ENCODE assay signal across 13 cellular contexts in genomic region chr1:9875636-9876000, GRCh38. TPM values are rescaled to one million over a fixed set of nuclear protein-coding genes. Genes with fewer than 3 reads are reported as not detected.
DNase-seq lines count a peak whose midpoint lies in the region; ATAC-seq, FAIRE-seq and TF ChIP-seq lines count a peak whose summit lies in the region.
"Had no signal": no experiment of that assay in that cellular context is flagged by ENCODE, and none has a peak within 500 bp of the region (broad histone marks: within the 10 kb centered on the region; RNA-seq: fewer than 3 reads in every experiment).

No MANE protein-coding gene starts in this region.

- no peaks in the 10 kb centered on the region for H3K9me3 Mint-ChIP-seq in activated naive CD4-positive, alpha-beta T cell treated with anti-CD3 and anti-CD28 coated beads, Interleukin-2, amount 50 U/mL, for 72 hours
- H3K9me3 Mint-ChIP-seq: mesothelial cell of epicardium; stimulated activated naive B cell treated with anti-CD40 and anti-IgM and Interleukin-4, amounts not matched to agents 10 μg/mL and 1 μg/mL and 100 μg/mL, for 72 hours had no signal

- H2BK15ac ChIP-seq in H1 (ENCODE audit: low read length) = peak overlapping the region; percentile 40

- H3K36me3 ChIP-seq in Panc1 (ENCODE audit: control insufficient read depth, insufficient read depth, low read length) = no peaks in the 10 kb centered on the region
- no peaks in the 10 kb centered on the region for H3K36me3 ChIP-seq in H1 (ENCODE audit: control insufficient read depth in 2 of 4, insufficient read depth in 4 of 4, low read length in 3 of 4)
- H3K36me3 ChIP-seq in iPS-20b (ENCODE audit: insufficient read depth, low read depth, low read length) = 0 out of 2 replicates have a peak, but pooled peaks cover 2% of the 10 kb centered on the region

- no peaks in the 10 kb centered on the region; the same call in 1 of the 2 replicates for H3K23me2 ChIP-seq in H1 (ENCODE audit: low read depth, low read length)

- H3K27me3 ChIP-seq in Panc1 (ENCODE audit: control insufficient read depth, insufficient read depth, low read length) (no peaks in the 10 kb centered on the region), H1 (replicated peaks in 1 of 4; ENCODE audit: control insufficient read depth in 3 of 4, extremely low read depth in 1 of 4, insufficient read depth in 3 of 4, low read length in 3 of 4) (no peaks in the 10 kb centered on the region), iPS-20b (ENCODE audit: insufficient read depth, low read length) (no peaks in the 10 kb centered on the region)
- H3K27me3 ChIP-seq: vagina had no signal

- ATAC-seq in Panc1 = peak; percentile 12; the same call in 1 of the 2 replicates
- ATAC-seq in activated naive CD4-positive, alpha-beta T cell treated with anti-CD3 and anti-CD28 coated beads, Interleukin-2, amount 50 U/mL, for 72 hours = no peak

- intact Hi-C loops in Panc1 (cut with micrococcal nuclease; ENCODE audit: unreplicated experiment) = loop anchor here (1.0 kb wide), 1 partner anchor 67 kb away; no protein-coding TSS in a partner anchor

- H3K23ac ChIP-seq in H1 (ENCODE audit: insufficient read length) = no peak overlapping the region

- no peak overlapping the region for H3K14ac ChIP-seq in H1 (ENCODE audit: insufficient read length)

- H3K9me3 ChIP-seq in Panc1 (ENCODE audit: control insufficient read depth, insufficient read depth, low read depth, low read length) (no peaks in the 10 kb centered on the region), H1 (ENCODE audit: insufficient read depth in 2 of 2, low read depth in 1 of 2, low read length in 1 of 2) (no peaks in the 10 kb centered on the region), iPS-20b (ENCODE audit: insufficient read depth, low read depth, low read length) (no peaks in the 10 kb centered on the region)
- H3K9me3 ChIP-seq: vagina had no signal

- no peak overlapping the region for H2BK120ac ChIP-seq in H1 (replicated peaks; ENCODE audit: low read depth, low read length)

- no TSS peak for BruUV-seq in Panc1 (replicated peaks; lab: Mats Ljungman, UMichigan)

- H3K56ac ChIP-seq in H1 (replicated peaks; ENCODE audit: insufficient read length, low read depth, low read length) = no peak overlapping the region

- TF ChIP-seq RAD21 in H1 (IDR thresholded peaks at IDR 0.05 in 1 of 2, conservative IDR thresholded peaks at IDR 0.05 in 1 of 2; ENCODE audit: low read depth in 2 of 2, low read length in 2 of 2) = no peak

- H3K18ac ChIP-seq in H1 (ENCODE audit: extremely low read depth, low read length) = no peak overlapping the region

- no peaks in the 10 kb centered on the region for H3K79me2 ChIP-seq in H1 (ENCODE audit: control insufficient read depth in 1 of 2, insufficient read depth in 2 of 2, low read length in 2 of 2)

- no peak overlapping the region for H2AFZ ChIP-seq in H1 (ENCODE audit: low read length)

- peak overlapping the region in 1 of 2 donors; percentile 28 for H3K27ac Mint-ChIP-seq in activated naive CD4-positive, alpha-beta T cell treated with anti-CD3 and anti-CD28 coated beads, Interleukin-2, amount 50 U/mL, for 72 hours
- H3K27ac Mint-ChIP-seq: mesothelial cell of epicardium; stimulated activated naive B cell treated with anti-CD40 and anti-IgM and Interleukin-4, amounts not matched to agents 10 μg/mL and 1 μg/mL and 100 μg/mL, for 72 hours had no signal

- FAIRE-seq in H1 (lab: Jason Lieb, UNC) (no peak), urothelium cell line (lab: Jason Lieb, UNC) (no peak)

- no peak overlapping the region; the same call in 1 of the 2 replicates for H4K8ac ChIP-seq in H1 (ENCODE audit: extremely low read depth, insufficient read depth, low read length)

- peak overlapping the region in 1 of 2 experiments; percentile 1; a peak in 1 of 4 replicates for H3K4me2 ChIP-seq in H1 (ENCODE audit: insufficient read depth in 1 of 2, low read depth in 2 of 2, low read length in 2 of 2)

- in situ Hi-C loops in Panc1 (cut with HindIII; ENCODE audit: low pct_unique_long_range_greater_than_20kb, low sequenced_read_pairs) = no loop called here

- WGBS in H1 (ENCODE audit: extremely low coverage in 1 of 2, insufficient coverage in 1 of 2, insufficient read length in 1 of 2, insufficient replicate concordance in 2 of 2, low coverage in 1 of 2, low lambda C conversion rate in 2 of 2, missing lambda C conversion rate in 1 of 2), 2 experiments = 80% methylated on average over 6 of the region's 6 CpGs; no CpG with 5 or more reads in 1 of the 2 experiments

- CTCF ChIA-PET in Panc1 (lab: Charles Lee) = interaction anchor here (0.5 to 3.7 kb wide), 2 partner anchors 9 to 39 kb away, joined by 5 to 14 read pairs; no protein-coding TSS in a partner anchor
- CTCF ChIA-PET in H1 (lab: Charles Lee; ENCODE audit: partially characterized antibody) = interaction anchor here (0.6 to 17.3 kb wide), 26 partner anchors 9 to 502 kb away, joined by 3 to 312 read pairs (median 6); partner anchors contain the start of genes LZIC and NMNAT1

- no peak for DNase-seq in Panc1 (ENCODE audit: low read depth, low spot score)
- no peak for DNase-seq in H1 (ENCODE audit: low read depth in 1 of 2, low spot score in 2 of 2)
- DNase-seq in substantia nigra (lab: John Stamatoyannopoulos, UW) = peak in 2 of 49 donors; percentile 23 to 37
- no peak for DNase-seq in foreskin melanocyte
- DNase-seq in activated naive CD4-positive, alpha-beta T cell treated with anti-CD3 and anti-CD28 coated beads, Interleukin-2, amount 50 U/mL, for 72 hours (ENCODE audit: low spot score in 2 of 2) = no peak
- DNase-seq in urothelium cell line (ENCODE audit: low spot score) = no peak
- no peak for DNase-seq in NCI-H2107 (lab: John Stamatoyannopoulos, UW)
- DNase-seq: GF-D8 had no signal

- no peaks in the 10 kb centered on the region for H4K20me1 ChIP-seq in H1 (replicated peaks in 1 of 2; ENCODE audit: control insufficient read depth in 1 of 2, insufficient read depth in 2 of 2, low read length in 2 of 2)

- H3K27ac ChIP-seq in Panc1 (ENCODE audit: low read length) (no peak overlapping the region), H1 (ENCODE audit: low read depth, low read length) (no peak overlapping the region), iPS-20b (ENCODE audit: low read length) (no peak overlapping the region), substantia nigra (ENCODE audit: low read depth, low read length, poor library complexity, severe bottlenecking) (peak overlapping the region; percentile 64)

- H3K9ac ChIP-seq in H1 (replicated peaks in 1 of 4; ENCODE audit: extremely low read depth in 1 of 4, low read depth in 3 of 4, low read length in 3 of 4) (no peak overlapping the region), iPS-20b (ENCODE audit: low read depth, low read length) (peak overlapping the region; percentile 35; the same call in 1 of the 2 replicates)

- H3K4me3 ChIP-seq in Panc1 (ENCODE audit: low read depth in 2 of 2, low read length in 2 of 2) (peak overlapping the region in 1 of 2 experiments; percentile 50; a peak in 1 of 4 replicates), H1 (ENCODE audit: extremely low read depth in 1 of 4, insufficient read depth in 2 of 4, low read depth in 3 of 4, low read length in 4 of 4) (no peak overlapping the region; a peak in 2 of 8 replicates), iPS-20b (ENCODE audit: low read length) (peak overlapping the region; percentile 48; the same call in 1 of the 2 replicates)
- H3K4me3 ChIP-seq: smooth muscle cell had no signal

- no peak overlapping the region for H2BK20ac ChIP-seq in H1 (ENCODE audit: low read length)

- no peaks in the 10 kb centered on the region; the same call in 1 of the 2 replicates for H3K79me1 ChIP-seq in H1 (ENCODE audit: low read depth, low read length)

- H3K4me1 ChIP-seq in Panc1 (ENCODE audit: control insufficient read depth, insufficient read depth, low read length) (peaks cover 6% of the 10 kb centered on the region; the same call in 1 of the 2 replicates), H1 (replicated peaks in 1 of 4; ENCODE audit: control insufficient read depth in 3 of 4, insufficient read depth in 4 of 4, low read length in 3 of 4) (peaks cover 0 to 8% (median 6%) of the 10 kb centered on the region in 4 experiments; a peak in 6 of 7 replicates), iPS-20b (ENCODE audit: insufficient read depth, low read length) (peaks cover 6% of the 10 kb centered on the region)

- no peak overlapping the region for H2BK12ac ChIP-seq in H1 (ENCODE audit: low read depth, low read length)

- TF ChIP-seq EP300 in H1 (IDR thresholded peaks at IDR 0.05; ENCODE audit: borderline replicate concordance in 1 of 2, low read depth in 2 of 2, low read length in 2 of 2) = no peak

- peak overlapping the region; percentile 58 for H4K91ac ChIP-seq in H1 (replicated peaks; ENCODE audit: insufficient read length, low read length)

- no peak overlapping the region for H2AK5ac ChIP-seq in H1 (ENCODE audit: low read depth, low read length)

- TF ChIP-seq CTCF in Panc1 (IDR thresholded peaks at IDR 0.05) (no peak), H1 (IDR thresholded peaks at IDR 0.05; ENCODE audit: control extremely low read depth in 1 of 3, insufficient read depth in 1 of 3, low read depth in 1 of 3, low read length in 3 of 3) (no peak)

- no peak overlapping the region for H3K4ac ChIP-seq in H1 (replicated peaks; ENCODE audit: insufficient read length, low read depth, low read length)

- no peak overlapping the region for H4K5ac ChIP-seq in H1 (ENCODE audit: insufficient read length, low read depth, low read length)

- no peak for TF ChIP-seq POLR2A in H1 (IDR thresholded peaks at IDR 0.05; ENCODE audit: control extremely low read depth in 1 of 2, low read depth in 2 of 2, low read length in 2 of 2)

- H2BK5ac ChIP-seq in H1 (ENCODE audit: low read depth, low read length) = no peak overlapping the region

- no peaks in the 10 kb centered on the region for H3K36me3 Mint-ChIP-seq in activated naive CD4-positive, alpha-beta T cell treated with anti-CD3 and anti-CD28 coated beads, Interleukin-2, amount 50 U/mL, for 72 hours
- H3K36me3 Mint-ChIP-seq: stimulated activated naive B cell treated with anti-CD40 and anti-IgM and Interleukin-4, amounts not matched to agents 10 μg/mL and 1 μg/mL and 100 μg/mL, for 72 hours had no signal

- POLR2A ChIA-PET in Panc1 (lab: Charles Lee) (no interaction called here), H1 (lab: Charles Lee; ENCODE audit: partially characterized antibody) (interaction anchor here (0.6 to 1.7 kb wide), 4 partner anchors 8 to 68 kb away, joined by 3 to 7 read pairs (median 4); partner anchors contain the start of genes LZIC and NMNAT1)

RNA-seq across cellular contexts. Expression of gene CTNNBIP1, which starts 34.5 kb away (rescaled TPM):
- total RNA-seq in Panc1 (2021; ENCODE audit: unreplicated experiment) = 36.9 TPM
- polyA plus RNA-seq in Panc1 (2012; ENCODE audit: insufficient read length) = 66.7 TPM
- total RNA-seq in H1 (2021; fragmentation: NEBNext Ultra II Directional; extraction: Animal tissue kit (Norgen Biotek cat#: 25700)) = 46.6 and 49.5 TPM in 2 replicates
- 40.9 and 48.8 TPM in 2 replicates for polyA plus RNA-seq in H1 (2011; rRNA removed)
- polyA plus RNA-seq in H1 (2011; cell fraction: cytosol; rRNA removed) = 50.8 TPM
- 37.8 TPM for polyA plus RNA-seq in H1 (2011; cell fraction: nucleus; rRNA removed)
- polyA plus RNA-seq in H1 (2012, experiment 1 of 2) = 29.8 to 63.7 TPM (median 56.8 TPM) in 4 replicates
- polyA plus RNA-seq in H1 (2012, experiment 2 of 2) = 31.9 TPM
- polyA plus RNA-seq in H1 (2013, experiment 1 of 2) = 27.0 TPM
- 29.6 TPM for polyA plus RNA-seq in H1 (2013, experiment 2 of 2)
- polyA minus RNA-seq in H1 (2011; rRNA and poly(A)+ RNA removed) = 21.0 and 32.7 TPM in 2 replicates
- polyA minus RNA-seq in H1 (2011; cell fraction: cytosol; rRNA and poly(A)+ RNA removed) = 36.7 TPM
- polyA minus RNA-seq in H1 (2011; cell fraction: nucleus; rRNA and poly(A)+ RNA removed) = 18.3 TPM
- 10 to 100 TPM; 14.5 to 14.6 TPM for total RNA-seq in activated naive CD4-positive, alpha-beta T cell treated with anti-CD3 and anti-CD28 coated beads, Interleukin-2, amount 50 U/mL, for 72 hours

RNA-seq across cellular contexts. Expression of gene CLSTN1, which starts 51.9 kb away (rescaled TPM):
- total RNA-seq in Panc1 (2021; ENCODE audit: unreplicated experiment) = 143 TPM
- polyA plus RNA-seq in Panc1 (2012; ENCODE audit: insufficient read length) = 184 TPM
- total RNA-seq in H1 (2021; fragmentation: NEBNext Ultra II Directional; extraction: Animal tissue kit (Norgen Biotek cat#: 25700)) = 97.4 and 99.0 TPM in 2 replicates
- polyA plus RNA-seq in H1 (2011; rRNA removed) = 34.2 and 55.4 TPM in 2 replicates
- polyA plus RNA-seq in H1 (2011; cell fraction: cytosol; rRNA removed) = 38.7 TPM
- polyA plus RNA-seq in H1 (2011; cell fraction: nucleus; rRNA removed) = 87.5 TPM
- polyA plus RNA-seq in H1 (2012, experiment 1 of 2) = 78.7 to 109 TPM (median 97.3 TPM) in 4 replicates
- 84.4 TPM for polyA plus RNA-seq in H1 (2012, experiment 2 of 2)
- 126 TPM for polyA plus RNA-seq in H1 (2013, experiment 1 of 2)
- polyA plus RNA-seq in H1 (2013, experiment 2 of 2) = 110 TPM
- polyA minus RNA-seq in H1 (2011; rRNA and poly(A)+ RNA removed) = 42.8 and 45.5 TPM in 2 replicates
- polyA minus RNA-seq in H1 (2011; cell fraction: cytosol; rRNA and poly(A)+ RNA removed) = 54.3 TPM
- 31.1 TPM for polyA minus RNA-seq in H1 (2011; cell fraction: nucleus; rRNA and poly(A)+ RNA removed)
- total RNA-seq in activated naive CD4-positive, alpha-beta T cell treated with anti-CD3 and anti-CD28 coated beads, Interleukin-2, amount 50 U/mL, for 72 hours = 10 to 100 TPM; 15.6 to 43.3 TPM
